Comparison of ENCODE assay signal across 8 cellular contexts in the genomic region with DNA sequence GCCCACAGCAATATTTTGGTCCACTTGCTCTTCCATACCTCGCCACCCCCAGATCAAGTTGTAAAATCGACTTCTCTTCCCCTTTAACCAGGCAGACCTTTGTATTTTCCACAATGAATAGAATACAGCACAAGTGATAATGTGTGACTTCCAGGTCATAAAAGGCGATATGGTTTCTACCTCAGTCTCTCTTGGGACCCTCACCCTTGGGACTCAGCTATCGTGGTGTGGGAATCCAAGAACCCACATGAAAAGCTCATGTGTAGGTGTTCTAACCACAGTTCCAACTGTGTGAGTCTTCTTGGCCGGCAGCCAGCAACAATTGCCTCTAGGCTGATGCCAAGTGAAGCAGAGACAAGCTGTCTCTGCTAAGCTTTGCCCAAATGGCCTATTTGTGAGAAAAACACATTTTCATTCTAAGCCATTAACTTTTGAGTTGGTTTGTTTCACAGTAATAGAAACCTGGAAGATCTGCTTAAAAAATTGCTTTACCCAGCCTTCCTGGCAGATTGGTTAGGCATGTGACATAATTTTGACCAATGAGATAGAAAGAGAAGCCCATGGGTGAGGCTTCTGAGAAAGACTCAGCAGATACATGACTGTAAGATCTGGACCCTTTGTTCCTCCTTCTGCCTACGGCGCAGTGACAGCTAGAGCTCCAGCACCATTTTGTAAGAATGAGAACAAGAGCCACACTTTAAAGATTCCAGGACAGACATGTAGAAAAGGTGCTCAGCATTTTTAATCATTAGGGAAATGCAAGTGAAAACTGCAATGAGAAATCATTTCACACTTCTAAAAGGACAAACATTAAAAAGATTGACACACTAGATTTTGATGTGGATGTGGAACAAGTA. TPM values are rescaled to one million over a fixed set of nuclear protein-coding genes. Genes with fewer than 3 reads are reported as not detected.
DNase-seq lines count a peak whose midpoint lies in the region; ATAC-seq and TF ChIP-seq lines count a peak whose summit lies in the region.

No MANE protein-coding gene starts in this region.

- DNase-seq in BE2C (peak; percentile 91), OCI-M1 (lab: John Stamatoyannopoulos, UW) (peak; percentile 85), left colon (peak; percentile 44 to 90), WERI-Rb-1 (no peak)
- peak; percentile 70 for DNase-seq in activated naive CD4-positive, alpha-beta T cell treated with Interleukin-2 at 50 U/mL for 16 hours
- DNase-seq in stimulated activated naive B cell treated with anti-CD40 and anti-IgM and Interleukin-4, amounts not matched to agents 10 μg/mL and 1 μg/mL and 100 μg/mL, for 72 hours: peak; percentile 85

- H3K36me3 ChIP-seq in BE2C (no peaks in the 10 kb centered on the region), WERI-Rb-1 (no peaks in the 10 kb centered on the region)

- H3K4me1 Mint-ChIP-seq in stimulated activated naive B cell treated with anti-CD40 and anti-IgM and Interleukin-4, amounts not matched to agents 10 μg/mL and 1 μg/mL and 100 μg/mL, for 72 hours: peaks cover 11 to 13% of the 10 kb centered on the region in 2 donors

- H3K27ac Mint-ChIP-seq in stimulated activated naive B cell treated with anti-CD40 and anti-IgM and Interleukin-4, amounts not matched to agents 10 μg/mL and 1 μg/mL and 100 μg/mL, for 72 hours: peak overlapping the region; percentile 7

- H3K4me3 ChIP-seq in BE2C (ENCODE audit: low read depth, low read length) (no peak overlapping the region), WERI-Rb-1 (ENCODE audit: low read depth, low read length) (no peak overlapping the region)

- no peak overlapping the region for H3K27ac ChIP-seq in WERI-Rb-1

- peaks cover 22% of the 10 kb centered on the region for H3K4me1 ChIP-seq in BE2C

- peaks cover 40 to 57% of the 10 kb centered on the region in 2 donors for H3K27me3 Mint-ChIP-seq in stimulated activated naive B cell treated with anti-CD40 and anti-IgM and Interleukin-4, amounts not matched to agents 10 μg/mL and 1 μg/mL and 100 μg/mL, for 72 hours

- ATAC-seq in HG03139 (IDR thresholded peaks at IDR 0.05; ENCODE audit: unreplicated experiment) (peak; percentile 81), left colon (peak; percentile 63)
- ATAC-seq in stimulated activated naive B cell treated with anti-CD40 and anti-IgM and Interleukin-4, amounts not matched to agents 10 μg/mL and 1 μg/mL and 100 μg/mL, for 72 hours (replicated peaks): peak; percentile 97 to 98

- intact Hi-C loops in left colon (cut with DNase I, micrococcal nuclease): no loop called here

- H3K9me3 Mint-ChIP-seq in stimulated activated naive B cell treated with anti-CD40 and anti-IgM and Interleukin-4, amounts not matched to agents 10 μg/mL and 1 μg/mL and 100 μg/mL, for 72 hours: peaks cover 3 to 4% of the 10 kb centered on the region in 2 donors

- no peak for TF ChIP-seq CTCF in BE2C (IDR thresholded peaks at IDR 0.05; ENCODE audit: low read depth, low read length)
- no peak for TF ChIP-seq CTCF in WERI-Rb-1 (IDR thresholded peaks at IDR 0.05; ENCODE audit: low read depth, low read length)

- H3K4me3 Mint-ChIP-seq in stimulated activated naive B cell treated with anti-CD40 and anti-IgM and Interleukin-4, amounts not matched to agents 10 μg/mL and 1 μg/mL and 100 μg/mL, for 72 hours: peak overlapping the region; percentile 20 to 37

- TF ChIP-seq POLR2A in GM19099 (IDR thresholded peaks at IDR 0.05; ENCODE audit: extremely low read depth, insufficient read length, low read depth): peak; percentile 53

- no peaks in the 10 kb centered on the region for H3K36me3 Mint-ChIP-seq in stimulated activated naive B cell treated with anti-CD40 and anti-IgM and Interleukin-4, amounts not matched to agents 10 μg/mL and 1 μg/mL and 100 μg/mL, for 72 hours

- H3K27me3 ChIP-seq in BE2C: no peaks in the 10 kb centered on the region
- no peaks in the 10 kb centered on the region for H3K27me3 ChIP-seq in WERI-Rb-1 (ENCODE audit: insufficient read depth, low read depth, severe bottlenecking)

- H3K9me3 ChIP-seq in BE2C: no peaks in the 10 kb centered on the region
- no peaks in the 10 kb centered on the region for H3K9me3 ChIP-seq in WERI-Rb-1 (ENCODE audit: severe bottlenecking)

RNA-seq across cellular contexts. Expression of a gene that starts 18.3 kb away (rescaled TPM):
- polyA plus RNA-seq in BE2C (2012; ENCODE audit: insufficient read depth, insufficient read length, low read depth): 2.7 TPM
- 10 to 100 TPM; 44.1 to 62.7 TPM for total RNA-seq in left colon

RNA-seq across cellular contexts. Expression of a gene that starts 43.5 kb away (rescaled TPM):
- polyA plus RNA-seq in BE2C (2012; ENCODE audit: insufficient read depth, insufficient read length, low read depth): 8.0 TPM
- total RNA-seq in left colon: 10 to 100 TPM; 21.5 to 29.2 TPM
